Comparison of ENCODE assay signal across 8 cellular contexts in the genomic region with DNA sequence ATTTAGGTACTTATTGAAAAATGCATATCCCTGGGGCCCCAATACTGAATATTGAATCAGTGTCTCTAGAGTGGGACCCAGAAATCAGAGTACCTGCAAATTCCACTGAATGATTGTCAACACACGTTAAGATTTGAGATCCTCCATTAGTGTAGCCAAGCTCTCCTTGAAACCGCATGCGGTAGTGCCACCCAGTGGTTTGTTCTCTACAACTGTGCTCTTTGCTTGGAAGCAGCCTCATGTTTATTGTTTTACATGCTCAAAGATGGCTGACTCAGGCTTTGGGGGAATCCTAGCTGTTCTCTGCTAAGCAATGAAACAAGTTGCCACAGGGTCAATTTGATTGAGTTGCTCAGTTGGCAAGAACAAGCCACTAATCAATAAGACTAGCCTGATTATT.
DNase-seq lines count a peak whose midpoint lies in the region; ATAC-seq and TF ChIP-seq lines count a peak whose summit lies in the region.

No MANE protein-coding gene starts in this region.

- DNase-seq in SKM-1 treated with dmso at 0.1 percent for 144 hours (lab: John Stamatoyannopoulos, UW; ENCODE audit: unreplicated experiment): peak; percentile 17
- DNase-seq in SKM-1 (lab: John Stamatoyannopoulos, UW; ENCODE audit: unreplicated experiment): no peak
- DNase-seq in NCI-H446 treated with DMSO at 0.1 percent for 48 hours (lab: John Stamatoyannopoulos, UW): peak; percentile 50
- peak; percentile 74 for DNase-seq in astrocyte of the spinal cord (ENCODE audit: low read depth, low spot score)
- peak; percentile 51 for DNase-seq in kidney tubule cell (ENCODE audit: low spot score)
- DNase-seq in stimulated activated naive CD8-positive, alpha-beta T cell treated with anti-CD3 and anti-CD28 coated beads, Interleukin-15, Interleukin-2, amounts not matched to agents 100 U/mL and 50 U/mL, for 24 hours: peak; percentile 32
- DNase-seq in DMS153 (lab: John Stamatoyannopoulos, UW): no peak

- H3K4me3 ChIP-seq in astrocyte of the spinal cord (ENCODE audit: low read depth, low read length): no peak overlapping the region

- peak; percentile 53 for TF ChIP-seq CTCF in astrocyte of the spinal cord (IDR thresholded peaks at IDR 0.05; ENCODE audit: low read depth, low read length)

- peak; percentile 73 for ATAC-seq in HG02763 (IDR thresholded peaks at IDR 0.05; ENCODE audit: unreplicated experiment)
- no peak for ATAC-seq in stimulated activated naive CD8-positive, alpha-beta T cell treated with anti-CD3 and anti-CD28 coated beads, Interleukin-15, Interleukin-2, amounts not matched to agents 100 U/mL and 50 U/mL, for 24 hours

- in situ Hi-C loops in astrocyte of the spinal cord (cut with HindIII; ENCODE audit: low sequenced_read_pairs): no loop called here

Comparison
In these comparisons a context has a peak if more than half of its experiments do, and no peak if none do; other contexts are left out.
1. DNase-seq: peak in SKM-1 treated with dmso at 0.1 percent for 144 hours (single experiment), NCI-H446 treated with DMSO at 0.1 percent for 48 hours (single experiment), astrocyte of the spinal cord (single experiment), kidney tubule cell (single experiment) and stimulated activated naive CD8-positive, alpha-beta T cell treated with anti-CD3 and anti-CD28 coated beads, Interleukin-15, Interleukin-2, amounts not matched to agents 100 U/mL and 50 U/mL, for 24 hours (single experiment); none in SKM-1 (single experiment) and DMS153 (single experiment).